1 cellular context compared by ENCODE assay signal in genomic region chr5:43515678-43516048, GRCh38.
TF ChIP-seq lines count a peak whose summit lies in the region.

No MANE protein-coding gene starts in this region.

TF ChIP-seq in GM12878, 131 proteins besides CTCF, POLR2A, EP300 and RAD21:
- TF ChIP-seq ZNF687 (IDR thresholded peaks at IDR 0.05) (0 out of 2 replicates have a peak, but pooled peaks have one; percentile 17), SP1 (IDR thresholded peaks at IDR 0.05; ENCODE audit: low read depth, low read length) (no peak), BRCA1 (IDR thresholded peaks at IDR 0.05; ENCODE audit: low read depth, low read length) (no peak), YY1 (IDR thresholded peaks at IDR 0.05; ENCODE audit: low read depth, low read length) (peak; percentile 40; the same call in 1 of the 2 replicates)
